8 cellular contexts compared by ENCODE assay signal in the genomic region with DNA sequence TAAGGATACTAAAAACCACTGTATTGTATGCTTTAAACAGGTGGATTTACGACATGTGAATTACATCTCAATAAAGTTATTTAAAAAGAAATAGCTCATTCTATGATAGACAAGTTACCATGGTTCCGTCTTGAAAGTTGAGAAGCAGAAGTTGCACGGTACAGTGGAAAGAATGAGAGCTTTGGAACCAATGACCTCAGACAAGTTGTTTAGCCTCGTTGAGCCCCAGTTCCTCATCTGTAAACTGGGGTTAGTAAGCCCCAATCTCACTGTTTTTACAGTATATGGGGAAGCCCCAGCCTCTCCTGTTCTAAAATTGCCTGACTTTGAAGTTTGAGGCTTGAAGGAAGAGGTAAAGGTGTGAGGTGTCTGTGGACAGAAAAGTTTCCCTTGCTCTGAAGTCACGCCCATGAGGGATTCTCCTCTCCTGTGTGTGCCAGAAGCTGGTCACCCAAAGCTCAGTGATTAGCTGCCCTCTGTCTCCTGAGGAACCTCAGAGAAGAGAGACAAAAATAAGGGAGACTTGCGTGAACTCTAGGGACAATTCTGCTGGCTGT. TPM values are rescaled to one million over a fixed set of nuclear protein-coding genes. Genes with fewer than 3 reads are reported as not detected.
DNase-seq lines count a peak whose midpoint lies in the region; ATAC-seq, FAIRE-seq and TF ChIP-seq lines count a peak whose summit lies in the region.

No MANE protein-coding gene starts in this region.

- peaks cover 0 to 5% of the 10 kb centered on the region in 2 experiments; a peak in 2 of 5 replicates for H3K27me3 ChIP-seq in K562 (ENCODE audit: control insufficient read depth in 2 of 2, insufficient read depth in 2 of 2, low read length in 2 of 2)
- no peaks in the 10 kb centered on the region for H3K27me3 ChIP-seq in tibial artery

- no TSS peak for BruUV-seq in K562 (replicated peaks; lab: Mats Ljungman, UMichigan)

- POLR2A ChIA-PET in K562 (lab: Yijun Ruan, JAX): interaction anchor here (0.8 to 0.9 kb wide), 2 partner anchors 35 to 268 kb away, joined by 3 to 5 read pairs; no protein-coding TSS in a partner anchor

- in situ Hi-C loops in K562 (cut with MboI): no loop called here

- TF ChIP-seq CTCF in K562 (IDR thresholded peaks at IDR 0.05 in 2 of 3, conservative IDR thresholded peaks at IDR 0.05 in 1 of 3; ENCODE audit: insufficient read depth in 2 of 3, low read depth in 1 of 3, low read length in 3 of 3): no peak
- no peak for TF ChIP-seq CTCF in tibial artery (IDR thresholded peaks at IDR 0.05)

- no peaks in the 10 kb centered on the region for H4K20me1 ChIP-seq in K562 (replicated peaks; ENCODE audit: control insufficient read depth, insufficient read depth, low read length)

- no peaks in the 10 kb centered on the region for H3K79me2 ChIP-seq in K562 (ENCODE audit: control insufficient read depth, insufficient read depth, low read length)

- H3K4me3 ChIP-seq in K562: no peak overlapping the region
- no peak overlapping the region for H3K4me3 ChIP-seq in tibial artery

- H3K36me3 ChIP-seq in K562 (ENCODE audit: control insufficient read depth, insufficient read depth, low read length) (no peaks in the 10 kb centered on the region), tibial artery (peaks cover 0 to 6% (median 0%) of the 10 kb centered on the region in 3 donors)

- H3K9me3 ChIP-seq in K562 (replicated peaks; ENCODE audit: control insufficient read depth, insufficient read depth, low read depth, low read length) (no peaks in the 10 kb centered on the region), tibial artery (no peaks in the 10 kb centered on the region)

- H3K9me1 ChIP-seq in K562 (ENCODE audit: control insufficient read depth, insufficient read depth, low read length): no peaks in the 10 kb centered on the region

- peaks cover 0 to 7% of the 10 kb centered on the region in 2 experiments; a peak in 2 of 5 replicates for H3K4me1 ChIP-seq in K562 (replicated peaks in 1 of 2; ENCODE audit: control insufficient read depth in 2 of 2, insufficient read depth in 2 of 2, low read length in 2 of 2)
- peaks cover 0 to 7% (median 0%) of the 10 kb centered on the region in 4 donors for H3K4me1 ChIP-seq in tibial artery

- TF ChIP-seq EP300 in K562 (IDR thresholded peaks at IDR 0.05; ENCODE audit: low read length): no peak

- H3K4me2 ChIP-seq in K562 (ENCODE audit: insufficient read depth, low read length): no peak overlapping the region

- FAIRE-seq in K562 (lab: Jason Lieb, UNC): no peak

- TF ChIP-seq RAD21 in K562 (CRISPR knock-in tag; conservative IDR thresholded peaks at IDR 0.05 in 1 of 2, IDR thresholded peaks at IDR 0.05 in 1 of 2): no peak

- no peak overlapping the region for H3K9ac ChIP-seq in K562 (ENCODE audit: insufficient read depth in 1 of 2, low read depth in 2 of 2, low read length in 2 of 2)

- CTCF ChIA-PET in K562 (lab: Yijun Ruan, JAX; ENCODE audit: low intra/inter-chr PET ratio): no interaction called here

- peak; percentile 69 for ATAC-seq in GM18508 (IDR thresholded peaks at IDR 0.05; ENCODE audit: insufficient read depth, unreplicated experiment)
- peak; percentile 84 for ATAC-seq in HG02571 (IDR thresholded peaks at IDR 0.05; ENCODE audit: unreplicated experiment)
- no peak for ATAC-seq in K562

- intact Hi-C loops in K562 (cut with micrococcal nuclease): no loop called here
- intact Hi-C loops in tibial artery (cut with DNase I; ENCODE audit: low total_unique reads): no loop called here

- TF ChIP-seq POLR2A in K562 (conservative IDR thresholded peaks at IDR 0.05): no peak

- H3K27ac ChIP-seq in K562 (ENCODE audit: extremely low read depth, low read depth, low read length) (no peak overlapping the region), tibial artery (no peak overlapping the region)

- H2AFZ ChIP-seq in K562 (ENCODE audit: low read depth, low read length): no peak overlapping the region

- 24% methylated on average over 6 of the region's 6 CpGs for WGBS in K562 (ENCODE audit: insufficient coverage, low coverage, missing lambda C conversion rate)

- peak; percentile 97 for DNase-seq in NOMO-1 treated with DMSO at 0.1 percent for 48 hours (lab: John Stamatoyannopoulos, UW; ENCODE audit: unreplicated experiment)
- DNase-seq in K562 (ENCODE audit: extremely low read depth in 1 of 4, low spot score in 3 of 4): no peak
- DNase-seq in NCI-H1436 treated with DMSO at 0.1 percent for 48 hours (lab: John Stamatoyannopoulos, UW): no peak
- DNase-seq in NCI-H2196 treated with DMSO at 0.1 percent for 48 hours (lab: John Stamatoyannopoulos, UW; ENCODE audit: unreplicated experiment): no peak
- no peak for DNase-seq in tibial artery
- no peak for DNase-seq in NCI-H446 (lab: John Stamatoyannopoulos, UW)

RNA-seq across cellular contexts. Expression of a gene that starts 10.0 kb away (rescaled TPM):
- total RNA-seq in K562 (2011; cell fraction: chromatin; rRNA removed; ENCODE audit: low replicate concordance): 11.2 and 13.2 TPM in 2 replicates
- total RNA-seq in K562 (2011; cell fraction: nucleolus; rRNA removed): 5.3 and 6.4 TPM in 2 replicates
- 6.7 and 10.9 TPM in 2 replicates for total RNA-seq in K562 (2011; cell fraction: nucleoplasm; rRNA removed)
- total RNA-seq in K562 (2014; rRNA removed) (2.1 and 3.8 TPM in 2 replicates), K562 (2014; rRNA removed; fragmentation: Illumina TruSeq; extraction: Trizol) (2.0 and 2.4 TPM in 2 replicates), K562 (2015; rRNA removed; fragmentation: Illumina TruSeq; extraction: Trizol) (1.8 and 1.9 TPM in 2 replicates), K562 (2021) (1.5 and 1.6 TPM in 2 replicates)
- polyA plus RNA-seq in K562 (2011; rRNA removed) (3.5 and 5.5 TPM in 2 replicates), K562 (2014; fragmentation: Illumina TruSeq; extraction: Trizol) (1.0 and 1.8 TPM in 2 replicates), K562 (2014; fragmentation: Nextera tagmentation; extraction: Ambion mirVana) (1 to 10 TPM; 1.9 to 2.0 TPM), K562 (2014; rRNA removed) (3.0 and 3.7 TPM in 2 replicates)
- polyA plus RNA-seq in K562 (2011; cell fraction: cytosol; rRNA removed): 0.46 and 2.0 TPM in 2 replicates
- 21.0 and 26.9 TPM in 2 replicates for polyA plus RNA-seq in K562 (2011; cell fraction: nucleus; rRNA removed)
- 1.2 and 4.0 TPM in 2 replicates for polyA plus RNA-seq in K562 (2012)
- polyA minus RNA-seq in K562 (2011; rRNA and poly(A)+ RNA removed): 3.3 and 4.4 TPM in 2 replicates
- 2.1 TPM in 1 of 2 replicates, not detected in the other for polyA minus RNA-seq in K562 (2011; cell fraction: cytosol; rRNA and poly(A)+ RNA removed)
- 6.7 and 11.4 TPM in 2 replicates for polyA minus RNA-seq in K562 (2011; cell fraction: nucleus; rRNA and poly(A)+ RNA removed)

RNA-seq across cellular contexts. Expression of a gene that starts 32.9 kb away (rescaled TPM):
- total RNA-seq in K562 (2011; cell fraction: chromatin; rRNA removed; ENCODE audit: low replicate concordance): 37.8 and 39.7 TPM in 2 replicates
- 15.2 and 19.1 TPM in 2 replicates for total RNA-seq in K562 (2011; cell fraction: nucleolus; rRNA removed)
- total RNA-seq in K562 (2011; cell fraction: nucleoplasm; rRNA removed): 20.8 and 22.1 TPM in 2 replicates
- 17.7 and 22.7 TPM in 2 replicates for total RNA-seq in K562 (2014; rRNA removed)
- total RNA-seq in K562 (2014; rRNA removed; fragmentation: Illumina TruSeq; extraction: Trizol): 26.2 and 26.8 TPM in 2 replicates
- total RNA-seq in K562 (2015; rRNA removed; fragmentation: Illumina TruSeq; extraction: Trizol): 21.1 and 21.2 TPM in 2 replicates
- 18.4 and 20.9 TPM in 2 replicates for total RNA-seq in K562 (2021)
- polyA plus RNA-seq in K562 (2011; rRNA removed): 26.0 and 31.1 TPM in 2 replicates
- 22.3 and 24.5 TPM in 2 replicates for polyA plus RNA-seq in K562 (2011; cell fraction: cytosol; rRNA removed)
- polyA plus RNA-seq in K562 (2011; cell fraction: nucleus; rRNA removed): 25.8 and 29.2 TPM in 2 replicates
- 12.0 and 15.4 TPM in 2 replicates for polyA plus RNA-seq in K562 (2012)
- 18.4 and 22.2 TPM in 2 replicates for polyA plus RNA-seq in K562 (2014; fragmentation: Illumina TruSeq; extraction: Trizol)
- polyA plus RNA-seq in K562 (2014; fragmentation: Nextera tagmentation; extraction: Ambion mirVana): 10 to 100 TPM; 18.9 to 21.4 TPM
- polyA plus RNA-seq in K562 (2014; rRNA removed): 16.2 and 17.9 TPM in 2 replicates
- 37.0 and 46.7 TPM in 2 replicates for polyA minus RNA-seq in K562 (2011; rRNA and poly(A)+ RNA removed)
- polyA minus RNA-seq in K562 (2011; cell fraction: cytosol; rRNA and poly(A)+ RNA removed): 10.2 and 16.4 TPM in 2 replicates
- polyA minus RNA-seq in K562 (2011; cell fraction: nucleus; rRNA and poly(A)+ RNA removed): 14.7 and 22.3 TPM in 2 replicates

RNA-seq across cellular contexts. Expression of a gene that starts 36.3 kb away (rescaled TPM):
- total RNA-seq in K562 (2011; cell fraction: chromatin; rRNA removed; ENCODE audit: low replicate concordance): 67.7 and 181 TPM in 2 replicates
- 41.2 and 54.1 TPM in 2 replicates for total RNA-seq in K562 (2011; cell fraction: nucleolus; rRNA removed)
- total RNA-seq in K562 (2011; cell fraction: nucleoplasm; rRNA removed): 96.7 and 127 TPM in 2 replicates
- total RNA-seq in K562 (2014; rRNA removed) (68.1 and 71.4 TPM in 2 replicates), K562 (2014; rRNA removed; fragmentation: Illumina TruSeq; extraction: Trizol) (63.8 and 65.7 TPM in 2 replicates), K562 (2015; rRNA removed; fragmentation: Illumina TruSeq; extraction: Trizol) (67.1 and 67.7 TPM in 2 replicates), K562 (2021) (44.4 and 49.3 TPM in 2 replicates)
- polyA plus RNA-seq in K562 (2011; rRNA removed) (29.9 and 40.1 TPM in 2 replicates), K562 (2014; fragmentation: Illumina TruSeq; extraction: Trizol) (48.7 and 63.9 TPM in 2 replicates), K562 (2014; fragmentation: Nextera tagmentation; extraction: Ambion mirVana) (10 to 100 TPM; 14.8 to 16.7 TPM), K562 (2014; rRNA removed) (74.7 and 77.0 TPM in 2 replicates)
- 9.7 and 18.6 TPM in 2 replicates for polyA plus RNA-seq in K562 (2011; cell fraction: cytosol; rRNA removed)
- 30.8 and 40.9 TPM in 2 replicates for polyA plus RNA-seq in K562 (2011; cell fraction: nucleus; rRNA removed)
- polyA plus RNA-seq in K562 (2012): 62.1 and 74.3 TPM in 2 replicates
- polyA minus RNA-seq in K562 (2011; rRNA and poly(A)+ RNA removed): 31.1 and 34.9 TPM in 2 replicates
- 15.9 and 17.4 TPM in 2 replicates for polyA minus RNA-seq in K562 (2011; cell fraction: cytosol; rRNA and poly(A)+ RNA removed)
- 25.2 and 45.9 TPM in 2 replicates for polyA minus RNA-seq in K562 (2011; cell fraction: nucleus; rRNA and poly(A)+ RNA removed)
